1 cellular context compared by ENCODE assay signal in the genomic region with DNA sequence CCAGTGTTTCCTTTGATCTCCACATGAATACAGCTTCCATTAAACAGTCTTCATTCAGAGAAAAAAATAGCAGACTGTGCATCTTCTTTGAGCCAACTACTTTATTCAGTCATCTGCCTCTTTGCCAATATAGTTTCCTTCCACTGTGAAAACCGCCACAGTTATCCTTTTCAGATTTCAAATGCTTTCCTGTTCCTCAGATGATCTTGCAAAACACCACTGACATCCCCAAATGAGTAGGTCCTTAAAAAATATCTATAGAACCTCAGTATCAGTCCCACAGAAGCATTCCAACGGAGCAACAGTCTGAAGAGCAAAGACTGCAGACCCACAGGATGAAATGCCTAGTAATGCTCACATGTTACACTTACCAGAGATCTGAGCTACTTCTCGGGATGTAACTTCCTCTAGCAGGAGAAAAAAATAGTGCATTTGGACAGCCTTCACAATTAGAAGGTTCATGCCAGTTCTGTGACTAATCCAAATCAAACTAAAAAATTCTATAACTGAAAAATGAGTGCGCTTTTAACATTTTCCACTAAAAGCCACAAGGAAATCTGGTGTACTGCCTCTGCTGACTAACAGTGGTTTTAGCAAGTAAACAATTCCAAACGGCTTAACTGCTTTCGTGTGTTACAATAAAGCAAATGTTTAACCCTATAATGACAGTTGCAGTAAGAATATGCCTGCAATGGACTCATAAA.
TF ChIP-seq lines count a peak whose summit lies in the region.

A gene (minus strand): TSS at position 380 of the 704 bp plus-strand sequence. CDS start 1,458 bp downstream, outside the sequence.

TF ChIP-seq in SK-N-SH treated with all-trans-retinoic acid at 6 μM for 48 hours, 23 proteins besides CTCF, POLR2A, EP300 and RAD21 (continued from another document):
- TF ChIP-seq, protein P1, sequence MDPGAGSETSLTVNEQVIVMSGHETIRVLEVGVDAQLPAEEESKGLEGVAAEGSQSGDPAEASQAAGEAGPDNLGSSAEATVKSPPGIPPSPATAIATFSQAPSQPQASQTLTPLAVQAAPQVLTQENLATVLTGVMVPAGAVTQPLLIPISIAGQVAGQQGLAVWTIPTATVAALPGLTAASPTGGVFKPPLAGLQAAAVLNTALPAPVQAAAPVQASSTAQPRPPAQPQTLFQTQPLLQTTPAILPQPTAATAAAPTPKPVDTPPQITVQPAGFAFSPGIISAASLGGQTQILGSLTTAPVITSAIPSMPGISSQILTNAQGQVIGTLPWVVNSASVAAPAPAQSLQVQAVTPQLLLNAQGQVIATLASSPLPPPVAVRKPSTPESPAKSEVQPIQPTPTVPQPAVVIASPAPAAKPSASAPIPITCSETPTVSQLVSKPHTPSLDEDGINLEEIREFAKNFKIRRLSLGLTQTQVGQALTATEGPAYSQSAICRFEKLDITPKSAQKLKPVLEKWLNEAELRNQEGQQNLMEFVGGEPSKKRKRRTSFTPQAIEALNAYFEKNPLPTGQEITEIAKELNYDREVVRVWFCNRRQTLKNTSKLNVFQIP (CRISPR knock-in tag; IDR thresholded peaks at IDR 0.05; ENCODE audit: borderline replicate concordance, low read depth), result peak; percentile 81; the same call in 1 of the 2 replicates
- TF ChIP-seq ZNF565 (CRISPR knock-in tag; conservative IDR thresholded peaks at IDR 0.05; ENCODE audit: low read depth) (no peak), CSDC2 (CRISPR knock-in tag; IDR thresholded peaks at IDR 0.05) (no peak), ISL1 (CRISPR knock-in tag; IDR thresholded peaks at IDR 0.05) (peak; percentile 76), ZNF8 (CRISPR knock-in tag; IDR thresholded peaks at IDR 0.05) (no peak), SNAI2 (CRISPR knock-in tag; IDR thresholded peaks at IDR 0.05) (no peak), TCF4 (CRISPR knock-in tag; IDR thresholded peaks at IDR 0.05; ENCODE audit: borderline replicate concordance) (no peak)
- TF ChIP-seq, protein P2, sequence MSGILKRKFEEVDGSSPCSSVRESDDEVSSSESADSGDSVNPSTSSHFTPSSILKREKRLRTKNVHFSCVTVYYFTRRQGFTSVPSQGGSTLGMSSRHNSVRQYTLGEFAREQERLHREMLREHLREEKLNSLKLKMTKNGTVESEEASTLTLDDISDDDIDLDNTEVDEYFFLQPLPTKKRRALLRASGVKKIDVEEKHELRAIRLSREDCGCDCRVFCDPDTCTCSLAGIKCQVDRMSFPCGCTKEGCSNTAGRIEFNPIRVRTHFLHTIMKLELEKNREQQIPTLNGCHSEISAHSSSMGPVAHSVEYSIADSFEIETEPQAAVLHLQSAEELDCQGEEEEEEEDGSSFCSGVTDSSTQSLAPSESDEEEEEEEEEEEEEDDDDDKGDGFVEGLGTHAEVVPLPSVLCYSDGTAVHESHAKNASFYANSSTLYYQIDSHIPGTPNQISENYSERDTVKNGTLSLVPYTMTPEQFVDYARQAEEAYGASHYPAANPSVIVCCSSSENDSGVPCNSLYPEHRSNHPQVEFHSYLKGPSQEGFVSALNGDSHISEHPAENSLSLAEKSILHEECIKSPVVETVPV (CRISPR knock-in tag; IDR thresholded peaks at IDR 0.05), result no peak
